ENCODE assay signal across 1 cellular context in the genomic region with DNA sequence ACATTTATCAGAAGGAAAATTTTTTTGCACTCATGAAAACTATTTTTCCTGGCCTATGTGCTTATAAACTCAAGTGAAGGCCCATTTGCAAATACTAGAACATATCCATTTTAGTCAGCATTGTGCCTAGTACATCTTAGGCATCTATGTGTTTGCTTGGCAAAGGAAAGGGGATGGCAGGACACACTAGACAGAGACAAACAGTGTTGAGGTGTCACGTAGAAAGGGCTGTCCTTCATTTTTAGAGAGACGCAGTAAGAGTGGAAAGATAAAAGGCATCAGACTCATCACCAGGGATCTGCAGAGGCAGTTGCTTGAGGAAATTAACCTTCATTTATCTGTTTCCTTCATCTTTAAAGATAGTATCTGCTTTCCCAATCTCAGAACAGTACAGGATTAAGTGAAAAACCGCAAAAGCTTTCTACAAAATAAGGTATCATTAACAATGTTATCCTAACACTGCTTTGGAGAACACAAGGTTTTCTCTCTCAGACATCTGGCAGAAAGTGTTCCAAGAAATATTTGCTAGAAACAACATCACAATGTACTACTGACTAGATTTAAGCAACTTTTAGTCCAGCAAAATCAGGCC.
TF ChIP-seq lines count a peak whose summit lies in the region.

No MANE protein-coding gene starts in this region.

TF ChIP-seq in K562, 482 proteins besides CTCF, POLR2A, EP300 and RAD21:
- TF ChIP-seq RBFOX2 (IDR thresholded peaks at IDR 0.05; ENCODE audit: low read depth, low read length) (0 out of 2 replicates have a peak, but pooled peaks have one; percentile 47), PTRF (tag; IDR thresholded peaks at IDR 0.05) (no peak)
